Comparison of ENCODE assay signal across 9 cellular contexts in genomic region chr7:924541-925231, GRCh38.
DNase-seq lines count a peak whose midpoint lies in the region; ATAC-seq lines count a peak whose summit lies in the region.
"Had no signal": no experiment of that assay in that cellular context is flagged by ENCODE, and none has a peak within 500 bp of the region (broad histone marks: within the 10 kb centered on the region; RNA-seq: fewer than 3 reads in every experiment).

No MANE protein-coding gene starts in this region.

- peak; percentile 53 for ATAC-seq in GM18907 (IDR thresholded peaks at IDR 0.05; ENCODE audit: unreplicated experiment)
- ATAC-seq in HG02973 (IDR thresholded peaks at IDR 0.05; ENCODE audit: unreplicated experiment): peak; percentile 39

- DNase-seq in T-helper 1 cell (peak in 3 of 5 donors; percentile 5 to 38 (median 12)), NCI-H524 (lab: John Stamatoyannopoulos, UW) (no peak), SHP77 treated with DMSO at 0.1 percent for 48 hours (lab: John Stamatoyannopoulos, UW) (no peak), hippocampal formation (lab: John Stamatoyannopoulos, UW) (no peak)
- peak; percentile 49 to 68 for DNase-seq in stimulated activated CD4-positive, alpha-beta T cell treated with anti-CD3 and anti-CD28 coated beads, Interleukin-4, amount 100 ng/mL, for 48 hours (ENCODE audit: low read depth in 2 of 2)

- no peak overlapping the region for H3K27ac ChIP-seq in duodenal mucosa (ENCODE audit: low read depth, low read length)
- H3K27ac ChIP-seq: SK-N-MC had no signal

- H3K4me3 ChIP-seq in duodenal mucosa (ENCODE audit: low read depth in 1 of 2, low read length in 2 of 2): peak overlapping the region in 1 of 2 donors; percentile 22
- H3K4me3 ChIP-seq: SK-N-MC had no signal

- peaks cover 63 to 65% of the 10 kb centered on the region in 2 donors for H3K4me1 ChIP-seq in duodenal mucosa (ENCODE audit: control insufficient read depth in 1 of 2, insufficient read depth in 2 of 2, low read length in 2 of 2)

- peak overlapping the region; percentile 43 for H3K9ac ChIP-seq in duodenal mucosa (ENCODE audit: low read depth in 1 of 2, low read length in 2 of 2)

- H3K36me3 ChIP-seq in duodenal mucosa (ENCODE audit: control insufficient read depth in 1 of 2, insufficient read depth in 2 of 2, low read length in 2 of 2): peaks cover 2 to 3% of the 10 kb centered on the region in 2 donors

- no peaks in the 10 kb centered on the region for H3K27me3 ChIP-seq in duodenal mucosa (ENCODE audit: control insufficient read depth in 1 of 2, insufficient read depth in 2 of 2, low read length in 2 of 2)

- no peaks in the 10 kb centered on the region for H3K9me3 ChIP-seq in duodenal mucosa (ENCODE audit: control insufficient read depth in 1 of 2, low read length in 2 of 2)

Comparison
In these comparisons a context has a peak if more than half of its experiments do, and no peak if none do; other contexts are left out.
1. DNase-seq: peak in T-helper 1 cell (3 of 5) and stimulated activated CD4-positive, alpha-beta T cell treated with anti-CD3 and anti-CD28 coated beads, Interleukin-4, amount 100 ng/mL, for 48 hours (2 of 2); none in NCI-H524 (0 of 2), SHP77 treated with DMSO at 0.1 percent for 48 hours (single experiment) and hippocampal formation (0 of 2).